Comparison of ENCODE assay signal across 8 cellular contexts in the genomic region with DNA sequence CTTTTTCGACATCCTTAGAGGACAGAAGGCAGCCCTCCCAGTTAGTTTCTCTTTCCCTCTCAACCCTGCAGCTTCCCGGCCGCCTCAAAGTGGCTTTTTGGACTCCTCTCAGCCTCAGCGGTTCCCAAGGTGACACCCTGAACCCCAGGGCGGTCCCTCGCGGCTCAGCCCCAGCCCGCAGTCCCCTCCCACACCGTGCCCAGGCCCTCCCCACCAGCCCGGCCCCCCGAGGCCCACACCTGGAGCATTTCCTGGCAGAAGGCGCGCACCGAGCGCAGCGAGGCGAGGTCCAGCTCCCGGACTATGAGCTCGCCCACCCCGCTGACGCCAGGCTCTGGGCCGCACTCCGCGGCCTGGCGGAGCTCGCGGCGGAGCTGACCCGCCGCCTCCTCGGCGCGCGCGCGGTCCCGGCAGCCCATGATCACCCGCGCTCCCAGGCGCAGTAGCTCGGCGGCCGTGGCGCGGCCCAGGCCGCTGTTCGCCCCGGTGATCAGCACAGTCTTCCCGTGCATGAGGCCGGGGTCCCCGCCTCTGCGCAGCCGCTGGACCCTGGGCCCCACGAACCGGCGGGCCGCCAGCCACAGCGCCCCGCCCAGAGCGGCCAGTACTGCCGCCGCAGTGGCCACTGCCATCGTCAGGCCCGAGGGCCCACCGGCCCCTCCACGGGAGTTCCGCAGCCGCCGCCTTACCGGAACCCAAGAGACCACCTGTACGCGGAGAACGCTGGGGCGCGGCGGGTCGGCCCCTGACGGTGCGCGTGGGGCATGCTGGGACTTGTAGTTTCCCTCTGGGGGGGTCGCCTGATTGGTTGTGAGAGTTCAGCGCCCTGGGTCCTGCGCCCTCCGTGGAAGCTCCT. TPM values are rescaled to one million over a fixed set of nuclear protein-coding genes. Genes with fewer than 3 reads are reported as not detected.
A peak's percentile ranks its signal among the peaks of the same experiment; 100 is the strongest.
DNase-seq lines count a peak whose midpoint lies in the region; ATAC-seq, FAIRE-seq and TF ChIP-seq lines count a peak whose summit lies in the region.

A gene with protein sequence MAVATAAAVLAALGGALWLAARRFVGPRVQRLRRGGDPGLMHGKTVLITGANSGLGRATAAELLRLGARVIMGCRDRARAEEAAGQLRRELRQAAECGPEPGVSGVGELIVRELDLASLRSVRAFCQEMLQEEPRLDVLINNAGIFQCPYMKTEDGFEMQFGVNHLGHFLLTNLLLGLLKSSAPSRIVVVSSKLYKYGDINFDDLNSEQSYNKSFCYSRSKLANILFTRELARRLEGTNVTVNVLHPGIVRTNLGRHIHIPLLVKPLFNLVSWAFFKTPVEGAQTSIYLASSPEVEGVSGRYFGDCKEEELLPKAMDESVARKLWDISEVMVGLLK (minus strand): TSS at position 713 of the 856 bp plus-strand sequence. CDS start 81 bp downstream, at position 632.

- ATAC-seq in GM18520 (IDR thresholded peaks at IDR 0.05; ENCODE audit: unreplicated experiment), result peak; percentile 92
- peak; percentile 96 for ATAC-seq in HG03064 (IDR thresholded peaks at IDR 0.05; ENCODE audit: low read depth, unreplicated experiment)
- ATAC-seq in body of pancreas, result peak; percentile 96
- peak; percentile 99 for ATAC-seq in sciatic nerve

- H3K36me3 ChIP-seq in body of pancreas (replicated peaks in 1 of 2; ENCODE audit: insufficient read depth in 1 of 2, low read depth in 2 of 2), result peaks cover 0 to under 1% of the 10 kb centered on the region in 2 donors

- intact Hi-C loops in body of pancreas (cut with DNase I), result no loop called here
- intact Hi-C loops in sciatic nerve (cut with DNase I), result no loop called here

- peak within 1 kb of the TSS; percentile 48 to 53 for H3K4me3 ChIP-seq in body of pancreas

- peak; percentile 71 to 81 (median 79) for TF ChIP-seq POLR2A in body of pancreas (IDR thresholded peaks at IDR 0.05)

- TF ChIP-seq CTCF in 22Rv1 (IDR thresholded peaks at IDR 0.05), result 0 out of 2 replicates have a peak, but pooled peaks have one; percentile 8
- peak in 1 of 7 experiments; percentile 16 for TF ChIP-seq CTCF in body of pancreas (IDR thresholded peaks at IDR 0.05)

- H3K27me3 ChIP-seq in body of pancreas, result no peaks in the 10 kb centered on the region

- H3K27ac ChIP-seq in 22Rv1 (peak within 1 kb of the TSS; percentile 75), body of pancreas (peak within 1 kb of the TSS; percentile 84 to 97 (median 96))

- peak; percentile 70 for DNase-seq in NCI-H2107 treated with DMSO at 0.1 percent for 48 hours (lab: John Stamatoyannopoulos, UW; ENCODE audit: unreplicated experiment)
- DNase-seq in body of pancreas, result peak; percentile 91 to 95 (median 92)
- DNase-seq in iPS DF 19.7 (ENCODE audit: low read depth, low spot score), result peak; percentile 81
- peak; percentile 96 for DNase-seq in sciatic nerve (ENCODE audit: low spot score)

- peaks cover 28% of the 10 kb centered on the region for H3K4me1 ChIP-seq in body of pancreas

- H3K9me3 ChIP-seq in body of pancreas, result no peaks in the 10 kb centered on the region

- FAIRE-seq in TTC549 (lab: Jason Lieb, UNC), result peak; percentile 79

- 0 to 3% methylated on average over 11 to 56 of the region's 84 CpGs for WGBS in body of pancreas, 2 donors

RNA-seq across cellular contexts. Expression of the gene that starts here (rescaled TPM):
- 10 to 100 TPM; 11.9 to 18.4 TPM for total RNA-seq in body of pancreas
- total RNA-seq in sciatic nerve, result 19.8 TPM

Comparison
In these comparisons a context has a peak if more than half of its experiments do, and no peak if none do; other contexts are left out.
1. Peak in every context shown above with its lines: DNase-seq, ATAC-seq, H3K4me3 ChIP-seq and H3K27ac ChIP-seq.